ENCODE assay signal across 1 cellular context in genomic region chr10:102669206-102670064, GRCh38.
TF ChIP-seq lines count a peak whose summit lies in the region.

No MANE protein-coding gene starts in this region.

TF ChIP-seq in GM23338, 12 proteins besides CTCF, POLR2A, EP300 and RAD21 (continued from another document):
- TF ChIP-seq, protein P1, sequence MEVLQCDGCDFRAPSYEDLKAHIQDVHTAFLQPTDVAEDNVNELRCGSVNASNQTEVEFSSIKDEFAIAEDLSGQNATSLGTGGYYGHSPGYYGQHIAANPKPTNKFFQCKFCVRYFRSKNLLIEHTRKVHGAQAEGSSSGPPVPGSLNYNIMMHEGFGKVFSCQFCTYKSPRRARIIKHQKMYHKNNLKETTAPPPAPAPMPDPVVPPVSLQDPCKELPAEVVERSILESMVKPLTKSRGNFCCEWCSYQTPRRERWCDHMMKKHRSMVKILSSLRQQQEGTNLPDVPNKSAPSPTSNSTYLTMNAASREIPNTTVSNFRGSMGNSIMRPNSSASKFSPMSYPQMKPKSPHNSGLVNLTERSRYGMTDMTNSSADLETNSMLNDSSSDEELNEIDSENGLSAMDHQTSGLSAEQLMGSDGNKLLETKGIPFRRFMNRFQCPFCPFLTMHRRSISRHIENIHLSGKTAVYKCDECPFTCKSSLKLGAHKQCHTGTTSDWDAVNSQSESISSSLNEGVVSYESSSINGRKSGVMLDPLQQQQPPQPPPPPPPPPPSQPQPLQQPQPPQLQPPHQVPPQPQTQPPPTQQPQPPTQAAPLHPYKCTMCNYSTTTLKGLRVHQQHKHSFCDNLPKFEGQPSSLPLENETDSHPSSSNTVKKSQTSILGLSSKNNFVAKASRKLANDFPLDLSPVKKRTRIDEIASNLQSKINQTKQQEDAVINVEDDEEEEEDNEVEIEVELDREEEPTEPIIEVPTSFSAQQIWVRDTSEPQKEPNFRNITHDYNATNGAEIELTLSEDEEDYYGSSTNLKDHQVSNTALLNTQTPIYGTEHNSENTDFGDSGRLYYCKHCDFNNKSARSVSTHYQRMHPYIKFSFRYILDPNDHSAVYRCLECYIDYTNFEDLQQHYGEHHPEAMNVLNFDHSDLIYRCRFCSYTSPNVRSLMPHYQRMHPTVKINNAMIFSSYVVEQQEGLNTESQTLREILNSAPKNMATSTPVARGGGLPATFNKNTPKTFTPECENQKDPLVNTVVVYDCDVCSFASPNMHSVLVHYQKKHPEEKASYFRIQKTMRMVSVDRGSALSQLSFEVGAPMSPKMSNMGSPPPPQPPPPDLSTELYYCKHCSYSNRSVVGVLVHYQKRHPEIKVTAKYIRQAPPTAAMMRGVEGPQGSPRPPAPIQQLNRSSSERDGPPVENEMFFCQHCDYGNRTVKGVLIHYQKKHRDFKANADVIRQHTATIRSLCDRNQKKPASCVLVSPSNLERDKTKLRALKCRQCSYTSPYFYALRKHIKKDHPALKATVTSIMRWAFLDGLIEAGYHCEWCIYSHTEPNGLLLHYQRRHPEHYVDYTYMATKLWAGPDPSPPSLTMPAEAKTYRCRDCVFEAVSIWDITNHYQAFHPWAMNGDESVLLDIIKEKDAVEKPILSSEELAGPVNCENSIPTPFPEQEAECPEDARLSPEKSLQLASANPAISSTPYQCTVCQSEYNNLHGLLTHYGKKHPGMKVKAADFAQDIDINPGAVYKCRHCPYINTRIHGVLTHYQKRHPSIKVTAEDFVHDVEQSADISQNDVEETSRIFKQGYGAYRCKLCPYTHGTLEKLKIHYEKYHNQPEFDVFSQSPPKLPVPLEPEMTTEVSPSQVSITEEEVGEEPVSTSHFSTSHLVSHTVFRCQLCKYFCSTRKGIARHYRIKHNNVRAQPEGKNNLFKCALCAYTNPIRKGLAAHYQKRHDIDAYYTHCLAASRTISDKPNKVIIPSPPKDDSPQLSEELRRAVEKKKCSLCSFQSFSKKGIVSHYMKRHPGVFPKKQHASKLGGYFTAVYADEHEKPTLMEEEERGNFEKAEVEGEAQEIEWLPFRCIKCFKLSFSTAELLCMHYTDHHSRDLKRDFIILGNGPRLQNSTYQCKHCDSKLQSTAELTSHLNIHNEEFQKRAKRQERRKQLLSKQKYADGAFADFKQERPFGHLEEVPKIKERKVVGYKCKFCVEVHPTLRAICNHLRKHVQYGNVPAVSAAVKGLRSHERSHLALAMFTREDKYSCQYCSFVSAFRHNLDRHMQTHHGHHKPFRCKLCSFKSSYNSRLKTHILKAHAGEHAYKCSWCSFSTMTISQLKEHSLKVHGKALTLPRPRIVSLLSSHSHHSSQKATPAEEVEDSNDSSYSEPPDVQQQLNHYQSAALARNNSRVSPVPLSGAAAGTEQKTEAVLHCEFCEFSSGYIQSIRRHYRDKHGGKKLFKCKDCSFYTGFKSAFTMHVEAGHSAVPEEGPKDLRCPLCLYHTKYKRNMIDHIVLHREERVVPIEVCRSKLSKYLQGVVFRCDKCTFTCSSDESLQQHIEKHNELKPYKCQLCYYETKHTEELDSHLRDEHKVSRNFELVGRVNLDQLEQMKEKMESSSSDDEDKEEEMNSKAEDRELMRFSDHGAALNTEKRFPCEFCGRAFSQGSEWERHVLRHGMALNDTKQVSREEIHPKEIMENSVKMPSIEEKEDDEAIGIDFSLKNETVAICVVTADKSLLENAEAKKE (CRISPR knock-in tag; IDR thresholded peaks at IDR 0.05): no peak
- TF ChIP-seq POLR2AphosphoS5 (IDR thresholded peaks at IDR 0.05; ENCODE audit: low read depth): no peak
- no peak for TF ChIP-seq EZH2phosphoT487 (IDR thresholded peaks at IDR 0.05; ENCODE audit: unreplicated experiment)
- no peak for TF ChIP-seq REST (IDR thresholded peaks at IDR 0.05; ENCODE audit: unreplicated experiment)
- no peak for TF ChIP-seq NANOG (IDR thresholded peaks at IDR 0.05; ENCODE audit: borderline replicate concordance)
- TF ChIP-seq ZNF331 (CRISPR knock-in tag; IDR thresholded peaks at IDR 0.05; ENCODE audit: low read depth): no peak
- no peak for TF ChIP-seq ETS1 (IDR thresholded peaks at IDR 0.05)
- no peak for TF ChIP-seq JUNB (IDR thresholded peaks at IDR 0.05; ENCODE audit: unreplicated experiment)
- TF ChIP-seq CREB1 (CRISPR knock-in tag; IDR thresholded peaks at IDR 0.05; ENCODE audit: low read depth): no peak
- no peak for TF ChIP-seq EZH2 (IDR thresholded peaks at IDR 0.05; ENCODE audit: low read depth, unreplicated experiment)
